ENCODE assay signal across 5 cellular contexts in the genomic region with DNA sequence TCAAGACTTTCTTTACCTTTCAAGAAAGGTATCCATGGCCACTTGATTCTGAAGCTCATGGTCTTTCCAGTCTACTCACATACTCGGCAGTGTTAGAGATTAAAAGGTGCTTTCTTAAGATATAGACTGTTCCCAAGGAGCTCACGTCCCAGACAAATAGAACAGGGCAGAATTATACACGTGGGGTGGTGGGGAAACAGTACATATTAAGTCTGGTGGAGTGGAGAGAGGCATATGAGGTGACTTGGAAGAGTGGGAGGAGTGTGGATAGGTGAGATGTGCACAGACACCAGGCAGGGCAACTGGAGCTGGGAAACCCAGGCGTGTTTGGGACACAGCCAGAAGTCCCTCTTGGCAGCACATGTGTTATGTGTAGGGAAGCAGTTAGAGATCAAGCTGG. TPM values are rescaled to one million over a fixed set of nuclear protein-coding genes. Genes with fewer than 3 reads are reported as not detected.
"Had no signal": no experiment of that assay in that cellular context is flagged by ENCODE, and none has a peak within 500 bp of the region (broad histone marks: within the 10 kb centered on the region; RNA-seq: fewer than 3 reads in every experiment).

No MANE protein-coding gene starts in this region.

RNA-seq across cellular contexts. Expression of gene OR11H12, which starts 37.9 kb away (rescaled TPM):
- total RNA-seq: HepG2, HT-29, HT1080, IMR-90, K562 had no signal
